Comparison of ENCODE assay signal across 20 cellular contexts in the genomic region with DNA sequence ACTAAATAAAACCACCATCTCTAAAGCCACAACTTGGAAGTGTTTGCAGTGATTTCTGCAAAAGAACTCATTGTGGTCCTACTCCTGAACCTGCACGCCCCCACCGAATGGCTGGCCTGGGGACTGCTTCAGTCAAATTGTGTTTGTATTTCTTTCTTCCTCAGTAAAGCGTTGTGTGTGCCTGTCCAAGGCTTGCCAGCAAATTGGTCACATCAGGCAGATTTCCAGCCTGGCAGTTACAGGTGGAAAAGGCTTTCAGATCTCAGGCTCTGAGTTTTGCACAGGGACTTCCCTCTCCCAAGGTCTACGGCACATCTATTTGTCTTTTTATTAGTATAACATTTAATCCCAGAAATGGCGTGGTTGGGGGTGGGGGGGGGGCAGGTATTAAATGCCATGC. TPM values are rescaled to one million over a fixed set of nuclear protein-coding genes. Genes with fewer than 3 reads are reported as not detected.
"Had no signal": no experiment of that assay in that cellular context is flagged by ENCODE, and none has a peak within 500 bp of the region (broad histone marks: within the 10 kb centered on the region; RNA-seq: fewer than 3 reads in every experiment).

No MANE protein-coding gene starts in this region.

- H3K4me3 Mint-ChIP-seq: activated T-helper 1 cell treated with anti-CD3 and anti-CD28 coated beads, Interleukin-12 subunit alpha, Interleukin-12 subunit beta, Interleukin-2, Interleukin-4 antibody, amounts not matched to agents 30 ng/mL and 10 ng/mL and 1 ng/mL, durations not matched to agents 14 hours and 24 hours and 36 hours; type B pancreatic cell had no signal

- H3K36me3 ChIP-seq: cardiac muscle cell, left ventricle myocardium inferior, right lobe of liver, suprapubic skin had no signal

- DNase-seq: activated naive CD4-positive, alpha-beta T cell; left ventricle myocardium inferior; mucosa of descending colon; psoas muscle; right lobe of liver; stimulated activated CD4-positive, alpha-beta T cell treated with anti-CD3 and anti-CD28 coated beads, Interleukin-4, amount 100 ng/mL, for 4 hours; stimulated activated CD8-positive, alpha-beta memory T cell treated with anti-CD3 and anti-CD28 coated beads, Interleukin-4, amount 100 ng/mL, for 48 hours; stimulated activated naive CD4-positive, alpha-beta T cell treated with Interleukin-2 at 50 U/mL for 16 hours; T1000 had no signal

- H3K4me2 ChIP-seq: smooth muscle cell had no signal

- H3K27me3 ChIP-seq: cardiac muscle cell, right lobe of liver, suprapubic skin had no signal

- H3K9me3 Mint-ChIP-seq: activated T-helper 1 cell treated with anti-CD3 and anti-CD28 coated beads, Interleukin-12 subunit alpha, Interleukin-12 subunit beta, Interleukin-2, Interleukin-4 antibody, amounts not matched to agents 30 ng/mL and 10 ng/mL and 1 ng/mL, durations not matched to agents 14 hours and 24 hours and 36 hours; nephron; type B pancreatic cell had no signal

- H3K27me3 Mint-ChIP-seq: type B pancreatic cell had no signal

- H3K27ac Mint-ChIP-seq: activated T-helper 1 cell treated with anti-CD3 and anti-CD28 coated beads, Interleukin-12 subunit alpha, Interleukin-12 subunit beta, Interleukin-2, Interleukin-4 antibody, amounts not matched to agents 30 ng/mL and 10 ng/mL and 1 ng/mL, durations not matched to agents 14 hours and 24 hours and 36 hours; type B pancreatic cell had no signal

- H3K27ac ChIP-seq: cardiac muscle cell, left ventricle myocardium inferior, psoas muscle, right lobe of liver, suprapubic skin had no signal

- H3K4me3 ChIP-seq: cardiac muscle cell, left ventricle myocardium inferior, mucosa of descending colon, psoas muscle, right lobe of liver, smooth muscle cell, suprapubic skin had no signal

- H3K9me3 ChIP-seq: left ventricle myocardium inferior, mucosa of descending colon, psoas muscle, right lobe of liver, suprapubic skin had no signal

- FAIRE-seq: astrocyte, colon had no signal

- H3K4me1 ChIP-seq: right lobe of liver, suprapubic skin had no signal

- ATAC-seq: activated CD4-positive, CD25-positive, alpha-beta regulatory T cell treated with anti-CD3 and anti-CD28 coated beads, Interleukin-2, amount 50 U/mL, for 24 hours; esophagus mucosa; mucosa of descending colon; psoas muscle; right lobe of liver had no signal

RNA-seq across cellular contexts. Expression of gene NOSTRIN, which starts 54.0 kb away (rescaled TPM):
- total RNA-seq: activated CD8-positive, alpha-beta memory T cell treated with anti-CD3 and anti-CD28 coated beads for 36 hours; activated T-helper 1 cell treated with anti-CD3 and anti-CD28 coated beads, Interleukin-12 subunit alpha, Interleukin-12 subunit beta, Interleukin-2, Interleukin-4 antibody, amounts not matched to agents 30 ng/mL and 10 ng/mL and 1 ng/mL, durations not matched to agents 14 hours and 24 hours and 36 hours; astrocyte; smooth muscle cell had no signal
